ENCODE assay signal across 8 cellular contexts in the genomic region with DNA sequence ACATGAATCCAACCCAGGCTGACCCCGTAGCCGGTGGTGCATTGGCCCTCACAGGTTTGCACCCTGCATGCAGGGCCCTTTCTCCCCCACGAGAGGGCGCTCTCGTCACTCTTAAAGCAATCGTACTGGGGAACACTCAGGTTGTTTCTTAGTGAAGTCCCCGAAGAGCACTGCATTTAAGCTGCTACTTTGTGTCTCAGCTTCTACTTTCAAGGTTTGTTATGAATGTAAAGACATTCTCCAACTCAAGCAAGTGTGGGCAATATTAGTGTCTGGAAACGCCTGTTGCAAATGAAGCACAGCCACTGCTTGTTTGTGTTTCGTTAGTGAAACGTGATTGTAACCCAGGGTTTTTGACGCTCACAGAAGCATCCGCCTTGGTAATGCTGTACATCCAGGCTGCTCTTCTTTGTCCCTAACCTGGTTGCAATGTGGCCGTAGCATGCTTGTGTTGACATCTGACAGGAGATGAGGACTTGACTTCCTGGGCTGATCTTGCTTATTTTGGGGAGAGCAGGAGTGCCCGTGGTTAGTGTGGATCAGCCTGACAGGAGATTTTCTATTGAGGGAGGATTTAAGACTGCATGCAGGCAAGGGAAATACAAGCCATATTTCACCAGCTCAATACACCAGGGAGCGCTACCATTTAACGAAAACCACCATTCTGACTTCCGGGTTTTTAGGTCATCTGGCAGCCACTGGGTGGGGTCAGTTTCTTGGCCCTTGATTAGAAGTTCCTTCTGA.
DNase-seq lines count a peak whose midpoint lies in the region; ATAC-seq, FAIRE-seq and TF ChIP-seq lines count a peak whose summit lies in the region.

No MANE protein-coding gene starts in this region.

- peaks cover 17% of the 10 kb centered on the region for H3K4me1 Mint-ChIP-seq in activated B cell treated with CpG ODN at 0.5 μM for 24 hours

- H3K4me1 ChIP-seq in kidney (ENCODE audit: control insufficient read depth in 1 of 2, insufficient read depth in 1 of 2, low read depth in 1 of 2, low read length in 2 of 2): peaks cover 0 to 4% of the 10 kb centered on the region in 2 donors

- intact Hi-C loops in activated B cell treated with CpG ODN at 0.5 μM for 24 hours (cut with micrococcal nuclease): loop anchor here (1.0 to 10.0 kb wide), 12 partner anchors 65 to 1746 kb away; a partner anchor contains a TSS
- intact Hi-C loops in kidney (cut with DNase I): no loop called here

- H3K9me3 Mint-ChIP-seq in activated B cell treated with CpG ODN at 0.5 μM for 24 hours: no peaks in the 10 kb centered on the region

- FAIRE-seq in kidney (lab: Jason Lieb, UNC): peak; percentile 66

- TF ChIP-seq CTCF in AG09309 (IDR thresholded peaks at IDR 0.05; ENCODE audit: control insufficient read depth, insufficient read depth, low read depth, low read length, missing control alignments) (peak; percentile 94), activated B cell treated with CpG ODN at 0.5 μM for 24 hours (IDR thresholded peaks at IDR 0.05) (peak; percentile 59), kidney (IDR thresholded peaks at IDR 0.05; ENCODE audit: borderline replicate concordance, extremely low read depth, insufficient read depth) (peak; percentile 95)

- ATAC-seq in GM18870 (IDR thresholded peaks at IDR 0.05; ENCODE audit: unreplicated experiment): peak; percentile 95
- ATAC-seq in HG03135 (IDR thresholded peaks at IDR 0.05; ENCODE audit: unreplicated experiment): peak; percentile 98
- peak; percentile 91 for ATAC-seq in activated B cell treated with CpG ODN at 0.5 μM for 24 hours (ENCODE audit: low read depth)

- H3K4me3 ChIP-seq in AG09309 (ENCODE audit: control insufficient read depth, low read depth, low read length) (peak overlapping the region; percentile 0), kidney (ENCODE audit: low read length in 2 of 2) (peak overlapping the region; percentile 65 to 86)

- H3K27ac ChIP-seq in kidney (ENCODE audit: low read depth in 2 of 2, low read length in 2 of 2): peak overlapping the region in 1 of 2 donors; percentile 33

- no peaks in the 10 kb centered on the region for H3K36me3 ChIP-seq in kidney (ENCODE audit: control insufficient read depth in 1 of 2, insufficient read depth in 2 of 2, low read length in 2 of 2)

- no peaks in the 10 kb centered on the region for H3K36me3 Mint-ChIP-seq in activated B cell treated with CpG ODN at 0.5 μM for 24 hours (ENCODE audit: low read depth)

- DNase-seq in AG09309 (ENCODE audit: low read depth): peak; percentile 7
- peak; percentile 66 for DNase-seq in NCI-H2171 (lab: John Stamatoyannopoulos, UW)
- DNase-seq in activated B cell treated with CpG ODN at 0.5 μM for 24 hours: peak; percentile 60
- DNase-seq in central memory CD4-positive, alpha-beta T cell: peak; percentile 70
- peak; percentile 88 for DNase-seq in kidney
- DNase-seq in stimulated activated CD4-positive, alpha-beta T cell treated with anti-CD3 and anti-CD28 coated beads, Interleukin-15, amount 100 ng/mL, for 48 hours (ENCODE audit: low read depth in 2 of 2): peak; percentile 65 to 75

- H3K27ac Mint-ChIP-seq in activated B cell treated with CpG ODN at 0.5 μM for 24 hours: peak overlapping the region; percentile 42

- peak overlapping the region; percentile 79 for H3K4me3 Mint-ChIP-seq in activated B cell treated with CpG ODN at 0.5 μM for 24 hours

- peaks cover 4% of the 10 kb centered on the region for H3K27me3 Mint-ChIP-seq in activated B cell treated with CpG ODN at 0.5 μM for 24 hours

- H3K9me3 ChIP-seq in kidney (ENCODE audit: control insufficient read depth in 1 of 2, low read length in 2 of 2): no peaks in the 10 kb centered on the region

- POLR2A ChIA-PET in activated B cell treated with CpG ODN at 0.5 μM for 24 hours (lab: Charles Lee): no interaction called here

- H3K9ac ChIP-seq in kidney (ENCODE audit: low read length in 2 of 2): peak overlapping the region; percentile 26 to 30

- CTCF ChIA-PET in activated B cell treated with CpG ODN at 0.5 μM for 24 hours (lab: Charles Lee): interaction anchor here (0.7 to 2.1 kb wide), 16 partner anchors 8 to 1960 kb away, joined by 3 to 8 read pairs (median 4); no protein-coding TSS in a partner anchor

Comparison
In these comparisons a context has a peak if more than half of its experiments do, and no peak if none do; other contexts are left out.
1. DNase-seq: peak in every context shown above with its lines; median percentile 88 in kidney; 70 in central memory CD4-positive, alpha-beta T cell; 70 in stimulated activated CD4-positive, alpha-beta T cell treated with anti-CD3 and anti-CD28 coated beads, Interleukin-15, amount 100 ng/mL, for 48 hours; 66 in NCI-H2171; 60 in activated B cell treated with CpG ODN at 0.5 μM for 24 hours; 7 in AG09309.